In the genomic region with DNA sequence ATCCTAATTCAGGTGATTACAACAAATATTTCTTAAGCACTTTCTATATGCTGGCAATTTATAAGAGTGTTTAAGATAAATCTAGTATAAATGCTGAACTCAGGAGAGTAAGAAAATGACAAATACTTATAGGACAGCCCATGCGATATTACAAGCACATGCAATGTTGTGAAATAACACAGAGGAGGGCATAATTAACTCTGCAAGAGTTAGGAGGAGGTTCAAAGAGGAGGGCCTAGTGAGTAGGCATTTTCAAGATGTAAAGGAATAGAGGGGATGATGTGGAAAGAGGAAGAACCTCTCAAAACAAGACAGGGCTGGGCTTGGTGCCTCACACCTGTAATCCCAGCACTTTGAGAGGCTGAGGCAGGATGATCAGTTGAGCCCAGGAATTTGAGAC, we compare ENCODE assay signal across 21 cellular contexts.
"Had no signal": no experiment of that assay in that cellular context is flagged by ENCODE, and none has a peak within 500 bp of the region (broad histone marks: within the 10 kb centered on the region; RNA-seq: fewer than 3 reads in every experiment).

No MANE protein-coding gene starts in this region.

- H3K27me3 ChIP-seq: ascending aorta, brain microvascular endothelial cell, right lobe of liver had no signal

- ATAC-seq: activated CD8-positive, alpha-beta memory T cell treated with anti-CD3 and anti-CD28 coated beads, Interleukin-2, amount 10 ng/mL, durations not matched to agents 7 days and 5 days; activated CD8-positive, alpha-beta T cell treated with anti-CD3 and anti-CD28 coated beads for 36 hours; activated naive CD4-positive, alpha-beta T cell treated with anti-CD3 and anti-CD28 coated beads, Interleukin-2, amount 50 U/mL, for 72 hours; left colon; right lobe of liver; stimulated activated naive CD8-positive, alpha-beta T cell treated with anti-CD3 and anti-CD28 coated beads, Interleukin-15, amount 100 ng/mL, for 72 hours had no signal

- DNase-seq: activated CD4-positive, alpha-beta T cell treated with anti-CD3 and anti-CD28 coated beads, Interleukin-2, amount 10 ng/mL, durations not matched to agents 7 days and 5 days; activated CD8-positive, alpha-beta memory T cell treated with anti-CD3 and anti-CD28 coated beads, Interleukin-2, amount 10 ng/mL, durations not matched to agents 7 days and 5 days; activated CD8-positive, alpha-beta T cell treated with anti-CD3 and anti-CD28 coated beads for 36 hours; activated gamma-delta T cell treated with Interleukin-2 at 50 U/mL for 16 hours; activated T-cell treated with anti-CD3 and anti-CD28 coated beads for 4 hours; brain microvascular endothelial cell; central memory CD4-positive, alpha-beta T cell; dermis blood vessel endothelial cell; effector CD8-positive, alpha-beta T cell; erythroblast; foreskin fibroblast; left colon; nephron progenitor cell; occipital lobe; right lobe of liver; stimulated activated CD4-positive, alpha-beta T cell treated with anti-CD3 and anti-CD28 coated beads, Interleukin-1b, Interleukin-23, amount 100 ng/mL, for 48 hours; stimulated activated naive CD8-positive, alpha-beta T cell treated with anti-CD3 and anti-CD28 coated beads, Interleukin-15, amount 100 ng/mL, for 72 hours; tibial artery had no signal

- H3K9me3 ChIP-seq: ascending aorta, right lobe of liver, tibial artery had no signal

- H3K4me3 ChIP-seq: ascending aorta, right lobe of liver, skin epidermis, tibial artery had no signal

- H3K27ac ChIP-seq: ascending aorta, brain microvascular endothelial cell, right lobe of liver, skin epidermis, tibial artery had no signal

- H3K4me1 ChIP-seq: ascending aorta, right lobe of liver, tibial artery had no signal

- H3K36me3 ChIP-seq: ascending aorta, brain microvascular endothelial cell, right lobe of liver, tibial artery had no signal
